In the genomic region with DNA sequence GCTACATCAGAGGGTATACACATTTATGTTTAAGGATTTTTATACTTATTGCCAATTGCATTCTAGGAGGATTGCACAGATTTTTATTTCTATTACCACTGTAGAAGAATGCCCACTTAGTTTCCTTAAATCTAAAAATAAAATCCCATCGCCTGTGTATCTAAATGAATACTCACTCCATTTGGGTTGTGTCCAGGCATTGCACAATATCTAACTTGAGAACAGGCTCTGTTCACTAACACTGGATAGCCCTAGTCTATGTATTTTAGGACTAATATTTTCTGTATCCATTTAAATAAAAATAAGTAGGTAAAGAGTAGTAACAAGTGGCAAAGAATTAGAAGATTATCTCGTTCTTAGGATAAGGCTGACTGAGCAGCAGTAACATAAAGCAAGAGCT, we compare ENCODE assay signal across 8 cellular contexts. TPM values are rescaled to one million over a fixed set of nuclear protein-coding genes. Genes with fewer than 3 reads are reported as not detected.
A peak's percentile ranks its signal among the peaks of the same experiment; 100 is the strongest.
DNase-seq lines count a peak whose midpoint lies in the region; ATAC-seq and TF ChIP-seq lines count a peak whose summit lies in the region.

No MANE protein-coding gene starts in this region.

- in situ Hi-C loops in transverse colon (cut with MboI; ENCODE audit: low pct_ligation_motif_present in 1 of 4, low pct_unique_long_range_greater_than_20kb in 1 of 4, low sequenced_read_pairs in 3 of 4) = loop anchor here in 2 of 4 donors (10.0 kb wide), 2 partner anchors 48 to 62 kb away; a partner anchor contains a TSS

- peak; percentile 7 for DNase-seq in DMS153 (lab: John Stamatoyannopoulos, UW)
- DNase-seq in DMS153 treated with DMSO at 0.1 percent for 48 hours (lab: John Stamatoyannopoulos, UW; ENCODE audit: unreplicated experiment) = no peak
- DNase-seq in coronary artery (ENCODE audit: low spot score) = no peak
- DNase-seq in medulla oblongata (ENCODE audit: extremely low spot score) = peak; percentile 86
- no peak for DNase-seq in transverse colon
- no peak for DNase-seq in NCI-H510A (lab: John Stamatoyannopoulos, UW)
- DNase-seq in NCI-H1930 (lab: John Stamatoyannopoulos, UW) = no peak

- H3K27me3 ChIP-seq in transverse colon = no peaks in the 10 kb centered on the region

- H3K27ac ChIP-seq in coronary artery (peak overlapping the region; percentile 85 to 95), transverse colon (peak overlapping the region; percentile 70 to 74 (median 72))

- no peak for TF ChIP-seq EP300 in transverse colon (IDR thresholded peaks at IDR 0.05; ENCODE audit: low read depth)

- WGBS in transverse colon (ENCODE audit: low coverage in 1 of 2), 2 donors = 17% methylated on average over 2 of the region's 2 CpGs

- ATAC-seq in HG02970 (IDR thresholded peaks at IDR 0.05; ENCODE audit: low FRiP score, unreplicated experiment) = no peak

- intact Hi-C loops in transverse colon (cut with DNase I; ENCODE audit: low total_unique reads) = no loop called here

- H3K36me3 ChIP-seq in transverse colon = no peaks in the 10 kb centered on the region

- H3K4me3 ChIP-seq in coronary artery (peak overlapping the region; percentile 46), transverse colon (no peak overlapping the region)

- no peak for TF ChIP-seq POLR2A in transverse colon (IDR thresholded peaks at IDR 0.05)

- H3K4me1 ChIP-seq in transverse colon = peaks cover 12 to 59% (median 34%) of the 10 kb centered on the region in 4 donors

- H3K9me3 ChIP-seq in transverse colon = no peaks in the 10 kb centered on the region

- TF ChIP-seq CTCF in coronary artery (IDR thresholded peaks at IDR 0.05) = no peak
- no peak for TF ChIP-seq CTCF in transverse colon (IDR thresholded peaks at IDR 0.05)

RNA-seq across cellular contexts. Expression of a gene that starts 4.1 kb away (rescaled TPM):
- total RNA-seq in transverse colon = 10 to 100 TPM in 1 of 4 donors, 1 to 10 TPM in 2, not detected in 1; 3.0 to 11.1 (median 9.1) TPM

RNA-seq across cellular contexts. Expression of a gene that starts 10.3 kb away (rescaled TPM):
- 1 to 10 TPM in 1 of 4 donors, not detected in 3; 1.3 TPM for total RNA-seq in transverse colon

RNA-seq across cellular contexts. Expression of a gene that starts 11.2 kb away (rescaled TPM):
- total RNA-seq in transverse colon = 100 to 1,000 TPM in 1 of 4 donors, 10 to 100 TPM in 3; 38.0 to 112 (median 68.2) TPM

RNA-seq across cellular contexts. Expression of a gene that starts 14.3 kb away (rescaled TPM):
- total RNA-seq in transverse colon = 100 to 1,000 TPM in 1 of 4 donors, 10 to 100 TPM in 3; 21.8 to 115 (median 35.0) TPM

RNA-seq across cellular contexts. Expression of a gene that starts 43.5 kb away (rescaled TPM):
- 10 to 100 TPM in 2 of 4 donors, under 1 TPM in 1, not detected in 1; 0.20 to 19.8 (median 18.8) TPM for total RNA-seq in transverse colon

Comparison
In these comparisons a context has a peak if more than half of its experiments do, and no peak if none do; other contexts are left out.
1. DNase-seq: peak in DMS153 (single experiment) and medulla oblongata (single experiment); none in DMS153 treated with DMSO at 0.1 percent for 48 hours (single experiment), coronary artery (single experiment), transverse colon (single experiment), NCI-H510A (single experiment) and NCI-H1930 (0 of 2).